Comparison of ENCODE assay signal across 33 cellular contexts in genomic region chrX:98654565-98654964, GRCh38.
"Had no signal": no experiment of that assay in that cellular context is flagged by ENCODE, and none has a peak within 500 bp of the region (broad histone marks: within the 10 kb centered on the region; RNA-seq: fewer than 3 reads in every experiment).

No MANE protein-coding gene starts in this region.

- FAIRE-seq: bronchial epithelial cell had no signal

- H3K27me3 Mint-ChIP-seq: activated B cell treated with CpG ODN at 0.5 μM for 24 hours; activated CD8-positive, alpha-beta memory T cell treated with anti-CD3 and anti-CD28 coated beads, Interleukin-2, amount 10 ng/mL, durations not matched to agents 7 days and 5 days; activated CD8-positive, alpha-beta T cell treated with anti-CD3 and anti-CD28 coated beads for 36 hours; activated naive CD4-positive, alpha-beta T cell treated with anti-CD3 and anti-CD28 coated beads, Interleukin-2, amount 50 U/mL, for 24 hours; activated naive CD8-positive, alpha-beta T cell treated with anti-CD3 and anti-CD28 coated beads, Interleukin-2, amount 10 ng/mL, durations not matched to agents 7 days and 5 days; central memory CD8-positive, alpha-beta T cell; dendritic cell treated with granulocyte-macrophage colony-stimulating factor and Interleukin-4, amounts not matched to agents 40 ng/mL and 50 ng/mL, for 4 days; T-helper 17 cell had no signal

- H3K9me3 ChIP-seq: ascending aorta, heart left ventricle had no signal

- DNase-seq: activated B cell treated with CpG ODN at 0.5 μM for 24 hours; activated CD4-positive, alpha-beta T cell treated with anti-CD3 and anti-CD28 coated beads for 48 hours; activated CD4-positive, alpha-beta T cell treated with anti-CD3 and anti-CD28 coated beads, Interleukin-2, amount 50 U/mL, for 1 hour; activated CD4-positive, alpha-beta T cell treated with anti-CD3 and anti-CD28 coated beads, Interleukin-2, amount 50 U/mL, for 48 hours; activated CD8-positive, alpha-beta memory T cell treated with anti-CD3 and anti-CD28 coated beads, Interleukin-2, amount 10 ng/mL, durations not matched to agents 7 days and 5 days; activated CD8-positive, alpha-beta memory T cell treated with anti-CD3 and anti-CD28 coated beads, Interleukin-2, amount 50 U/mL, for 4 hours; activated CD8-positive, alpha-beta T cell treated with anti-CD3 and anti-CD28 coated beads for 36 hours; activated effector memory CD4-positive, alpha-beta T cell treated with anti-CD3 and anti-CD28 coated beads, Interleukin-2, amount 50 U/mL, for 16 hours; activated naive CD4-positive, alpha-beta T cell treated with anti-CD3 and anti-CD28 coated beads for 36 hours; activated naive CD8-positive, alpha-beta T cell treated with anti-CD3 and anti-CD28 coated beads, Interleukin-2, amount 10 ng/mL, durations not matched to agents 7 days and 5 days; activated T-cell treated with anti-CD3 and anti-CD28 coated beads, Interleukin-2, amount 50 U/mL, for 1 hour; activated T-cell treated with anti-CD3 and anti-CD28 coated beads, Interleukin-2, amount 50 U/mL, for 48 hours; brain microvascular endothelial cell; dorsolateral prefrontal cortex; effector memory CD4-positive, alpha-beta T cell; endodermal cell; foreskin fibroblast; heart left ventricle; T-helper 1 cell; T-helper 17 cell; T1000; WERI-Rb-1 had no signal

- H3K4me3 Mint-ChIP-seq: activated B cell treated with CpG ODN at 0.5 μM for 24 hours; activated CD8-positive, alpha-beta memory T cell treated with anti-CD3 and anti-CD28 coated beads, Interleukin-2, amount 10 ng/mL, durations not matched to agents 7 days and 5 days; activated CD8-positive, alpha-beta T cell treated with anti-CD3 and anti-CD28 coated beads for 36 hours; activated naive CD4-positive, alpha-beta T cell treated with anti-CD3 and anti-CD28 coated beads for 36 hours; activated naive CD4-positive, alpha-beta T cell treated with anti-CD3 and anti-CD28 coated beads, Interleukin-2, amount 50 U/mL, for 24 hours; activated naive CD8-positive, alpha-beta T cell treated with anti-CD3 and anti-CD28 coated beads, Interleukin-2, amount 10 ng/mL, durations not matched to agents 7 days and 5 days; activated T-helper 1 cell treated with anti-CD3 and anti-CD28 coated beads, Interleukin-12 subunit alpha, Interleukin-12 subunit beta, Interleukin-2, Interleukin-4 antibody, amounts not matched to agents 30 ng/mL and 10 ng/mL and 1 ng/mL, durations not matched to agents 14 hours and 24 hours and 36 hours; central memory CD8-positive, alpha-beta T cell; dendritic cell treated with granulocyte-macrophage colony-stimulating factor and Interleukin-4, amounts not matched to agents 40 ng/mL and 50 ng/mL, for 4 days; endodermal cell; T-helper 17 cell; T-helper 2 cell treated with Interferon-gamma antibody and Interleukin-4, amounts not matched to agents 5 μg/mL and 100 μg/mL, for 36 hours had no signal

- H3K36me3 Mint-ChIP-seq: activated CD8-positive, alpha-beta memory T cell treated with anti-CD3 and anti-CD28 coated beads, Interleukin-2, amount 10 ng/mL, durations not matched to agents 7 days and 5 days; activated naive CD4-positive, alpha-beta T cell treated with anti-CD3 and anti-CD28 coated beads, Interleukin-2, amount 50 U/mL, for 24 hours; activated naive CD8-positive, alpha-beta T cell treated with anti-CD3 and anti-CD28 coated beads, Interleukin-2, amount 10 ng/mL, durations not matched to agents 7 days and 5 days had no signal

- ATAC-seq: activated CD4-positive, CD25-positive, alpha-beta regulatory T cell treated with anti-CD3 and anti-CD28 coated beads, Interleukin-2, amount 50 U/mL, for 24 hours; activated CD8-positive, alpha-beta memory T cell treated with anti-CD3 and anti-CD28 coated beads, Interleukin-2, amount 10 ng/mL, durations not matched to agents 7 days and 5 days; activated CD8-positive, alpha-beta T cell treated with anti-CD3 and anti-CD28 coated beads for 36 hours; esophagus mucosa; heart left ventricle; T-helper 17 cell had no signal

- H3K36me3 ChIP-seq: ascending aorta, brain microvascular endothelial cell, heart left ventricle, WERI-Rb-1 had no signal

- H3K4me3 ChIP-seq: ascending aorta, coronary artery, dorsolateral prefrontal cortex, heart left ventricle had no signal

- H3K4me1 ChIP-seq: ascending aorta, heart left ventricle had no signal

- H3K9me3 Mint-ChIP-seq: activated B cell treated with CpG ODN at 0.5 μM for 24 hours; activated naive CD4-positive, alpha-beta T cell treated with anti-CD3 and anti-CD28 coated beads for 36 hours; activated naive CD4-positive, alpha-beta T cell treated with anti-CD3 and anti-CD28 coated beads, Interleukin-2, amount 50 U/mL, for 24 hours; activated naive CD8-positive, alpha-beta T cell treated with anti-CD3 and anti-CD28 coated beads, Interleukin-2, amount 10 ng/mL, durations not matched to agents 7 days and 5 days; activated T-helper 1 cell treated with anti-CD3 and anti-CD28 coated beads, Interleukin-12 subunit alpha, Interleukin-12 subunit beta, Interleukin-2, Interleukin-4 antibody, amounts not matched to agents 30 ng/mL and 10 ng/mL and 1 ng/mL, durations not matched to agents 14 hours and 24 hours and 36 hours; dendritic cell treated with granulocyte-macrophage colony-stimulating factor and Interleukin-4, amounts not matched to agents 40 ng/mL and 50 ng/mL, for 4 days; endodermal cell had no signal

- H3K27ac ChIP-seq: ascending aorta, brain microvascular endothelial cell, coronary artery, dorsolateral prefrontal cortex, heart left ventricle, WERI-Rb-1 had no signal

- H3K4me1 Mint-ChIP-seq: activated B cell treated with CpG ODN at 0.5 μM for 24 hours; activated CD8-positive, alpha-beta memory T cell treated with anti-CD3 and anti-CD28 coated beads, Interleukin-2, amount 10 ng/mL, durations not matched to agents 7 days and 5 days; activated naive CD4-positive, alpha-beta T cell treated with anti-CD3 and anti-CD28 coated beads, Interleukin-2, amount 50 U/mL, for 24 hours; activated naive CD8-positive, alpha-beta T cell treated with anti-CD3 and anti-CD28 coated beads, Interleukin-2, amount 10 ng/mL, durations not matched to agents 7 days and 5 days; central memory CD8-positive, alpha-beta T cell; T-helper 17 cell had no signal

- H3K27ac Mint-ChIP-seq: activated B cell treated with CpG ODN at 0.5 μM for 24 hours; activated CD8-positive, alpha-beta memory T cell treated with anti-CD3 and anti-CD28 coated beads, Interleukin-2, amount 10 ng/mL, durations not matched to agents 7 days and 5 days; activated CD8-positive, alpha-beta T cell treated with anti-CD3 and anti-CD28 coated beads for 36 hours; activated naive CD4-positive, alpha-beta T cell treated with anti-CD3 and anti-CD28 coated beads for 36 hours; activated naive CD4-positive, alpha-beta T cell treated with anti-CD3 and anti-CD28 coated beads, Interleukin-2, amount 50 U/mL, for 24 hours; activated naive CD8-positive, alpha-beta T cell treated with anti-CD3 and anti-CD28 coated beads, Interleukin-2, amount 10 ng/mL, durations not matched to agents 7 days and 5 days; activated T-helper 1 cell treated with anti-CD3 and anti-CD28 coated beads, Interleukin-12 subunit alpha, Interleukin-12 subunit beta, Interleukin-2, Interleukin-4 antibody, amounts not matched to agents 30 ng/mL and 10 ng/mL and 1 ng/mL, durations not matched to agents 14 hours and 24 hours and 36 hours; activated T-helper 2 cell treated with anti-CD3 and anti-CD28 coated beads, Interferon-gamma antibody, Interleukin-2, Interleukin-4, amounts not matched to agents 10 μg/mL and 5 μg/mL and 100 μg/mL, durations not matched to agents 14 hours and 24 hours and 36 hours; dendritic cell treated with granulocyte-macrophage colony-stimulating factor and Interleukin-4, amounts not matched to agents 40 ng/mL and 50 ng/mL, for 4 days; endodermal cell; T-helper 17 cell; T-helper 2 cell treated with Interferon-gamma antibody and Interleukin-4, amounts not matched to agents 5 μg/mL and 100 μg/mL, for 36 hours had no signal

- H3K27me3 ChIP-seq: ascending aorta, brain microvascular endothelial cell had no signal
